In genomic region chr19:10158485-10158884, GRCh38 we compare ENCODE assay signal across 13 cellular contexts. TPM values are rescaled to one million over a fixed set of nuclear protein-coding genes. Genes with fewer than 3 reads are reported as not detected.
A peak's percentile ranks its signal among the peaks of the same experiment; 100 is the strongest.
DNase-seq lines count a peak whose midpoint lies in the region; ATAC-seq and TF ChIP-seq lines count a peak whose summit lies in the region.
"Had no signal": no experiment of that assay in that cellular context is flagged by ENCODE, and none has a peak within 500 bp of the region (broad histone marks: within the 10 kb centered on the region; RNA-seq: fewer than 3 reads in every experiment).

No MANE protein-coding gene starts in this region.

- RAD21 ChIA-PET in HCT116 (lab: Charles Lee; ENCODE audit: low non-redundant PET in 1 of 2, low total read pairs in 2 of 2, uncharacterized antibody in 2 of 2, unreplicated experiment in 2 of 2) = no interaction called here

- no peaks in the 10 kb centered on the region for H3K9me3 ChIP-seq in HCT116 (ENCODE audit: control insufficient read depth in 1 of 2, insufficient read depth in 1 of 2, low read depth in 1 of 2, low read length in 2 of 2)
- no peaks in the 10 kb centered on the region for H3K9me3 ChIP-seq in naive thymus-derived CD4-positive, alpha-beta T cell (ENCODE audit: control insufficient read depth in 2 of 3, low read length in 3 of 3)
- H3K9me3 ChIP-seq: BE2C had no signal

- H2AFZ ChIP-seq in HCT116 (ENCODE audit: low read depth, low read length, poor library complexity, severe bottlenecking) = no peak overlapping the region

- H3K9ac ChIP-seq in HCT116 (ENCODE audit: low read length) = no peak overlapping the region

- ATAC-seq in stimulated activated naive CD8-positive, alpha-beta T cell treated with anti-CD3 and anti-CD28 coated beads, Interleukin-15, Interleukin-2, amounts not matched to agents 100 U/mL and 50 U/mL, for 24 hours = peak; percentile 38
- ATAC-seq in stimulated activated naive CD8-positive, alpha-beta T cell treated with anti-CD3 and anti-CD28 coated beads, Interleukin-15, amount 100 ng/mL, for 72 hours = no peak
- ATAC-seq in HCT116 = peak; percentile 23
- ATAC-seq in effector memory CD8-positive, alpha-beta T cell (replicated peaks) = no peak
- ATAC-seq in stimulated activated memory B cell treated with anti-CD40 and anti-IgM and Interleukin-4, amounts not matched to agents 10 μg/mL and 1 μg/mL and 100 μg/mL, for 72 hours = no peak
- no peak for ATAC-seq in GM21390 (IDR thresholded peaks at IDR 0.05; ENCODE audit: unreplicated experiment)
- no peak for ATAC-seq in naive thymus-derived CD4-positive, alpha-beta T cell

- peaks cover 16% of the 10 kb centered on the region; the same call in 1 of the 2 replicates for H3K79me2 ChIP-seq in HCT116 (ENCODE audit: insufficient read depth, low read length)

- H3K9me2 ChIP-seq in HCT116 (ENCODE audit: insufficient read depth) = no peaks in the 10 kb centered on the region

- H3K27me3 Mint-ChIP-seq in stimulated activated naive CD8-positive, alpha-beta T cell treated with anti-CD3 and anti-CD28 coated beads, Interleukin-15, amount 100 ng/mL, for 72 hours = no peaks in the 10 kb centered on the region
- no peaks in the 10 kb centered on the region for H3K27me3 Mint-ChIP-seq in effector memory CD8-positive, alpha-beta T cell
- H3K27me3 Mint-ChIP-seq in stimulated activated memory B cell treated with anti-CD40 and anti-IgM and Interleukin-4, amounts not matched to agents 10 μg/mL and 1 μg/mL and 100 μg/mL, for 72 hours = no peaks in the 10 kb centered on the region
- H3K27me3 Mint-ChIP-seq in naive thymus-derived CD4-positive, alpha-beta T cell = no peaks in the 10 kb centered on the region

- intact Hi-C loops in HCT116 (cut with micrococcal nuclease) = no loop called here
- intact Hi-C loops in naive thymus-derived CD4-positive, alpha-beta T cell (cut with micrococcal nuclease) = no loop called here

- peaks cover 86% of the 10 kb centered on the region for H3K36me3 Mint-ChIP-seq in effector memory CD8-positive, alpha-beta T cell (ENCODE audit: insufficient read depth)
- peaks cover 81% of the 10 kb centered on the region for H3K36me3 Mint-ChIP-seq in stimulated activated memory B cell treated with anti-CD40 and anti-IgM and Interleukin-4, amounts not matched to agents 10 μg/mL and 1 μg/mL and 100 μg/mL, for 72 hours
- peaks cover 13 to 56% (median 29%) of the 10 kb centered on the region in 5 donors for H3K36me3 Mint-ChIP-seq in naive thymus-derived CD4-positive, alpha-beta T cell

- no peaks in the 10 kb centered on the region for H3K27me3 ChIP-seq in HCT116 (ENCODE audit: insufficient read depth, low read length)
- H3K27me3 ChIP-seq in naive thymus-derived CD4-positive, alpha-beta T cell (ENCODE audit: control insufficient read depth in 2 of 2, insufficient read depth in 2 of 2, low read length in 2 of 2) = no peaks in the 10 kb centered on the region
- H3K27me3 ChIP-seq: BE2C had no signal

- no peak for TF ChIP-seq RAD21 in HCT116 (IDR thresholded peaks at IDR 0.05; ENCODE audit: low read depth)

- peaks cover 73 to 88% of the 10 kb centered on the region in 2 experiments; a peak in 3 of 4 replicates for H3K36me3 ChIP-seq in HCT116 (ENCODE audit: control insufficient read depth in 1 of 2, insufficient read depth in 2 of 2, low read length in 2 of 2)
- H3K36me3 ChIP-seq in naive thymus-derived CD4-positive, alpha-beta T cell (ENCODE audit: control insufficient read depth in 2 of 3, insufficient read depth in 3 of 3, low read length in 3 of 3) = peaks cover 22 to 97% (median 28%) of the 10 kb centered on the region in 3 experiments

- no peak for TF ChIP-seq CTCF in HCT116 (IDR thresholded peaks at IDR 0.05 in 2 of 3, conservative IDR thresholded peaks at IDR 0.05 in 1 of 3; ENCODE audit: borderline replicate concordance in 1 of 3, insufficient read depth in 1 of 3, low read depth in 2 of 3, low read length in 2 of 3)

- H3K27ac Mint-ChIP-seq in stimulated activated naive CD8-positive, alpha-beta T cell treated with anti-CD3 and anti-CD28 coated beads, Interleukin-15, amount 100 ng/mL, for 72 hours = peak overlapping the region in 1 of 2 donors; percentile 49
- H3K27ac Mint-ChIP-seq in effector memory CD8-positive, alpha-beta T cell = peak overlapping the region; percentile 57 to 59
- peak overlapping the region; percentile 45 for H3K27ac Mint-ChIP-seq in stimulated activated memory B cell treated with anti-CD40 and anti-IgM and Interleukin-4, amounts not matched to agents 10 μg/mL and 1 μg/mL and 100 μg/mL, for 72 hours
- peak overlapping the region in 2 of 9 donors; percentile 13 to 74 for H3K27ac Mint-ChIP-seq in naive thymus-derived CD4-positive, alpha-beta T cell

- H3K9me3 Mint-ChIP-seq in stimulated activated naive CD8-positive, alpha-beta T cell treated with anti-CD3 and anti-CD28 coated beads, Interleukin-15, amount 100 ng/mL, for 72 hours = no peaks in the 10 kb centered on the region
- H3K9me3 Mint-ChIP-seq in effector memory CD8-positive, alpha-beta T cell = no peaks in the 10 kb centered on the region
- no peaks in the 10 kb centered on the region for H3K9me3 Mint-ChIP-seq in stimulated activated memory B cell treated with anti-CD40 and anti-IgM and Interleukin-4, amounts not matched to agents 10 μg/mL and 1 μg/mL and 100 μg/mL, for 72 hours
- H3K9me3 Mint-ChIP-seq in naive thymus-derived CD4-positive, alpha-beta T cell = peaks cover 0 to 1% (median 0%) of the 10 kb centered on the region in 11 donors

- TF ChIP-seq POLR2A in HCT116 (IDR thresholded peaks at IDR 0.05; ENCODE audit: borderline replicate concordance, extremely low read depth, insufficient read depth, insufficient read length) = no peak

- no peaks in the 10 kb centered on the region for H3K4me1 Mint-ChIP-seq in stimulated activated naive CD8-positive, alpha-beta T cell treated with anti-CD3 and anti-CD28 coated beads, Interleukin-15, amount 100 ng/mL, for 72 hours
- H3K4me1 Mint-ChIP-seq in effector memory CD8-positive, alpha-beta T cell (ENCODE audit: low read depth in 2 of 2) = no peaks in the 10 kb centered on the region
- no peaks in the 10 kb centered on the region for H3K4me1 Mint-ChIP-seq in stimulated activated memory B cell treated with anti-CD40 and anti-IgM and Interleukin-4, amounts not matched to agents 10 μg/mL and 1 μg/mL and 100 μg/mL, for 72 hours
- peaks cover 0 to 3% (median 0%) of the 10 kb centered on the region in 7 donors for H3K4me1 Mint-ChIP-seq in naive thymus-derived CD4-positive, alpha-beta T cell

- H4K20me1 ChIP-seq in HCT116 (ENCODE audit: insufficient read depth) = no peaks in the 10 kb centered on the region

- no TSS peak for BruUV-seq in HCT116 (replicated peaks; lab: Mats Ljungman, UMichigan)

- H3K4me1 ChIP-seq in HCT116 (ENCODE audit: control insufficient read depth in 1 of 2, insufficient read depth in 2 of 2, low read length in 2 of 2) = no peaks in the 10 kb centered on the region
- no peaks in the 10 kb centered on the region for H3K4me1 ChIP-seq in naive thymus-derived CD4-positive, alpha-beta T cell (ENCODE audit: control insufficient read depth in 2 of 2, insufficient read depth in 2 of 2, low read length in 2 of 2)
- H3K4me1 ChIP-seq: BE2C had no signal

- POLR2A ChIA-PET in HCT116 (lab: Charles Lee) = no interaction called here
- POLR2A ChIA-PET in naive thymus-derived CD4-positive, alpha-beta T cell (lab: Charles Lee) = interaction anchor here (0.5 kb wide), 1 partner anchor 62 kb away, joined by 3 read pairs; no protein-coding TSS in a partner anchor

- CTCF ChIA-PET in HCT116 (lab: Charles Lee) = no interaction called here
- CTCF ChIA-PET in naive thymus-derived CD4-positive, alpha-beta T cell (lab: Charles Lee) = no interaction called here

- DNase-seq in stimulated activated naive CD8-positive, alpha-beta T cell treated with anti-CD3 and anti-CD28 coated beads, Interleukin-15, Interleukin-2, amounts not matched to agents 100 U/mL and 50 U/mL, for 24 hours = no peak
- DNase-seq in stimulated activated naive CD8-positive, alpha-beta T cell treated with anti-CD3 and anti-CD28 coated beads, Interleukin-15, amount 100 ng/mL, for 72 hours = no peak
- DNase-seq in HCT116 (ENCODE audit: low read depth, low spot score) = no peak
- DNase-seq in effector memory CD8-positive, alpha-beta T cell = no peak
- no peak for DNase-seq in naive thymus-derived CD4-positive, alpha-beta T cell
- DNase-seq in HuH-7.5 (ENCODE audit: low spot score) = no peak
- DNase-seq: BE2C, DMS53, IMR-90, KG1 had no signal

- no peak overlapping the region for H3K4me3 Mint-ChIP-seq in stimulated activated naive CD8-positive, alpha-beta T cell treated with anti-CD3 and anti-CD28 coated beads, Interleukin-15, amount 100 ng/mL, for 72 hours
- no peak overlapping the region for H3K4me3 Mint-ChIP-seq in effector memory CD8-positive, alpha-beta T cell
- H3K4me3 Mint-ChIP-seq in stimulated activated memory B cell treated with anti-CD40 and anti-IgM and Interleukin-4, amounts not matched to agents 10 μg/mL and 1 μg/mL and 100 μg/mL, for 72 hours = no peak overlapping the region
- no peak overlapping the region for H3K4me3 Mint-ChIP-seq in naive thymus-derived CD4-positive, alpha-beta T cell

- H3K4me3 ChIP-seq in HCT116 (replicated peaks in 1 of 2; ENCODE audit: low read depth in 1 of 2, low read length in 2 of 2) = no peak overlapping the region
- no peak overlapping the region for H3K4me3 ChIP-seq in naive thymus-derived CD4-positive, alpha-beta T cell (ENCODE audit: low read length)

- no peak overlapping the region for H3K4me2 ChIP-seq in HCT116 (ENCODE audit: low read length)

- no peak overlapping the region for H3K27ac ChIP-seq in HCT116 (ENCODE audit: low read depth, low read length)
- no peak overlapping the region for H3K27ac ChIP-seq in naive thymus-derived CD4-positive, alpha-beta T cell (ENCODE audit: low read depth, low read length)
- H3K27ac ChIP-seq: HL-60 had no signal

RNA-seq across cellular contexts. Expression of gene DNMT1, which starts 36.3 kb away (rescaled TPM):
- 235 TPM for total RNA-seq in HCT116 (2021; ENCODE audit: unreplicated experiment)
- 110 and 112 TPM in 2 replicates for polyA plus RNA-seq in HCT116 (2012)
- total RNA-seq in naive thymus-derived CD4-positive, alpha-beta T cell = 100 to 1,000 TPM; 175 to 334 (median 194) TPM
- polyA plus RNA-seq in naive thymus-derived CD4-positive, alpha-beta T cell = 100 to 1,000 TPM; 113 to 153 TPM

RNA-seq across cellular contexts. Expression of gene EIF3G, which starts 38.8 kb away (rescaled TPM):
- total RNA-seq in HCT116 (2021; ENCODE audit: unreplicated experiment) = 254 TPM
- polyA plus RNA-seq in HCT116 (2012) = 241 and 250 TPM in 2 replicates
- 100 to 1,000 TPM; 242 to 356 (median 328) TPM for total RNA-seq in naive thymus-derived CD4-positive, alpha-beta T cell
- polyA plus RNA-seq in naive thymus-derived CD4-positive, alpha-beta T cell = 100 to 1,000 TPM; 240 to 294 TPM

RNA-seq across cellular contexts. Expression of gene P2RY11, which starts 47.0 kb away (rescaled TPM):
- 43.8 TPM for total RNA-seq in HCT116 (2021; ENCODE audit: unreplicated experiment)
- polyA plus RNA-seq in HCT116 (2012) = 24.1 and 29.2 TPM in 2 replicates
- total RNA-seq in naive thymus-derived CD4-positive, alpha-beta T cell = 10 to 100 TPM; 41.0 to 89.3 (median 58.9) TPM
- 1 to 10 TPM; 2.7 to 3.1 TPM for polyA plus RNA-seq in naive thymus-derived CD4-positive, alpha-beta T cell

RNA-seq across cellular contexts. Expression of gene PPAN, which starts 52.3 kb away (rescaled TPM):
- 101 TPM for total RNA-seq in HCT116 (2021; ENCODE audit: unreplicated experiment)
- polyA plus RNA-seq in HCT116 (2012) = 49.1 and 49.4 TPM in 2 replicates
- 100 to 1,000 TPM in 4 of 5 experiments, 10 to 100 TPM in 1; 87.6 to 122 (median 109) TPM for total RNA-seq in naive thymus-derived CD4-positive, alpha-beta T cell
- 10 to 100 TPM; 24.9 to 46.6 TPM for polyA plus RNA-seq in naive thymus-derived CD4-positive, alpha-beta T cell

RNA-seq across cellular contexts. Expression of gene ANGPTL6, which starts 56.0 kb away (rescaled TPM):
- total RNA-seq in HCT116 (2021; ENCODE audit: unreplicated experiment) = not detected
- polyA plus RNA-seq in HCT116 (2012) = 0.12 and 0.14 TPM in 2 replicates
- 1 to 10 TPM in 3 of 5 experiments, under 1 TPM in 2; 0.68 to 1.7 (median 1.0) TPM for total RNA-seq in naive thymus-derived CD4-positive, alpha-beta T cell
- polyA plus RNA-seq in naive thymus-derived CD4-positive, alpha-beta T cell = under 1 TPM; 0.23 to 0.48 TPM
- total RNA-seq: IMR-90 had no signal

Comparison
In these comparisons a context has a peak if more than half of its experiments do, and no peak if none do; other contexts are left out.
1. ATAC-seq: peak in stimulated activated naive CD8-positive, alpha-beta T cell treated with anti-CD3 and anti-CD28 coated beads, Interleukin-15, Interleukin-2, amounts not matched to agents 100 U/mL and 50 U/mL, for 24 hours (single experiment) and HCT116 (single experiment); none in stimulated activated naive CD8-positive, alpha-beta T cell treated with anti-CD3 and anti-CD28 coated beads, Interleukin-15, amount 100 ng/mL, for 72 hours (single experiment), effector memory CD8-positive, alpha-beta T cell (single experiment), stimulated activated memory B cell treated with anti-CD40 and anti-IgM and Interleukin-4, amounts not matched to agents 10 μg/mL and 1 μg/mL and 100 μg/mL, for 72 hours (single experiment), GM21390 (single experiment) and naive thymus-derived CD4-positive, alpha-beta T cell (single experiment).